ENCODE assay signal across 8 cellular contexts in genomic region chr6:126170875-126171489, GRCh38.
DNase-seq lines count a peak whose midpoint lies in the region; ATAC-seq and TF ChIP-seq lines count a peak whose summit lies in the region.

No MANE protein-coding gene starts in this region.

- ATAC-seq in GM19395 (IDR thresholded peaks at IDR 0.05; ENCODE audit: unreplicated experiment) (peak; percentile 90), HG03175 (IDR thresholded peaks at IDR 0.05; ENCODE audit: unreplicated experiment) (peak; percentile 88)

- H3K4me3 ChIP-seq in fibroblast of villous mesenchyme (ENCODE audit: low read depth, low read length) = no peak overlapping the region

- DNase-seq in NCI-H345 (lab: John Stamatoyannopoulos, UW) = peak; percentile 7
- no peak for DNase-seq in NCI-H345 treated with DMSO at 0.1 percent for 48 hours (lab: John Stamatoyannopoulos, UW; ENCODE audit: unreplicated experiment)
- peak; percentile 47 for DNase-seq in RPMI8226
- DNase-seq in fibroblast of villous mesenchyme (ENCODE audit: low read depth) = peak; percentile 49
- no peak for DNase-seq in NCI-H187 treated with DMSO at 0.1 percent for 48 hours (lab: John Stamatoyannopoulos, UW)
- no peak for DNase-seq in AG08395 (ENCODE audit: low spot score)

- peak; percentile 60 for TF ChIP-seq CTCF in fibroblast of villous mesenchyme (IDR thresholded peaks at IDR 0.05; ENCODE audit: insufficient read depth, low read depth, low read length)

Comparison
In these comparisons a context has a peak if more than half of its experiments do, and no peak if none do; other contexts are left out.
1. DNase-seq: peak in NCI-H345 (single experiment), RPMI8226 (single experiment) and fibroblast of villous mesenchyme (single experiment); none in NCI-H345 treated with DMSO at 0.1 percent for 48 hours (single experiment), NCI-H187 treated with DMSO at 0.1 percent for 48 hours (single experiment) and AG08395 (single experiment).